In genomic region chr12:126858586-126858985, GRCh38 we compare ENCODE assay signal across 22 cellular contexts.
"Had no signal": no experiment of that assay in that cellular context is flagged by ENCODE, and none has a peak within 500 bp of the region (broad histone marks: within the 10 kb centered on the region; RNA-seq: fewer than 3 reads in every experiment).

No MANE protein-coding gene starts in this region.

- FAIRE-seq: small intestine had no signal

- DNase-seq: naive thymus-derived CD4-positive, alpha-beta T cell; natural killer cell; nucleus accumbens; ovary; posterior cingulate gyrus; psoas muscle; right cardiac atrium; right lobe of liver; sigmoid colon; small intestine; stimulated activated CD4-positive, alpha-beta T cell treated with anti-CD3 and anti-CD28 coated beads, Interleukin-15, amount 100 ng/mL, for 24 hours; stimulated activated CD4-positive, alpha-beta T cell treated with anti-CD3 and anti-CD28 coated beads, Interleukin-2, amount 100 ng/mL, for 24 hours; stimulated activated CD4-positive, alpha-beta T cell treated with anti-CD3 and anti-CD28 coated beads, Interleukin-2, amount 100 ng/mL, for 48 hours; stimulated activated CD4-positive, alpha-beta T cell treated with anti-CD3 and anti-CD28 coated beads, Interleukin-4, amount 100 ng/mL, for 24 hours; stimulated activated naive B cell treated with anti-CD40 and anti-IgM and Interleukin-4, amounts not matched to agents 10 μg/mL and 1 μg/mL and 100 μg/mL, for 72 hours; stimulated activated naive CD4-positive, alpha-beta T cell treated with Interleukin-2 at 50 U/mL for 16 hours; stomach; thyroid gland; transverse colon; upper lobe of right lung; uterus had no signal

- ATAC-seq: naive thymus-derived CD4-positive, alpha-beta T cell; natural killer cell; psoas muscle; right cardiac atrium; right lobe of liver; stimulated activated effector memory CD8-positive, alpha-beta T cell treated with anti-CD3 and anti-CD28 coated beads, Interleukin-12 subunit alpha, Interleukin-12 subunit beta, amount 100 ng/mL, for 72 hours; stimulated activated naive B cell treated with anti-CD40 and anti-IgM and Interleukin-4, amounts not matched to agents 10 μg/mL and 1 μg/mL and 100 μg/mL, for 72 hours; upper lobe of right lung had no signal
